In genomic region chr11:12008790-12009616, GRCh38 we compare ENCODE assay signal across 8 cellular contexts. TPM values are rescaled to one million over a fixed set of nuclear protein-coding genes. Genes with fewer than 3 reads are reported as not detected.
DNase-seq lines count a peak whose midpoint lies in the region; ATAC-seq and TF ChIP-seq lines count a peak whose summit lies in the region.

No MANE protein-coding gene starts in this region.

- H3K4me2 ChIP-seq in H9 (ENCODE audit: insufficient read depth, insufficient read length, low read length), result peak overlapping the region; percentile 86

- H3K4me1 Mint-ChIP-seq in H9, result peaks cover 23 to 27% of the 10 kb centered on the region in 2 experiments

- no peak overlapping the region for H3K4ac ChIP-seq in H9 (ENCODE audit: low read depth, low read length)

- no peak overlapping the region for H3K56ac ChIP-seq in H9 (ENCODE audit: insufficient read length, low read depth, low read length)

- H3K27ac ChIP-seq in H9 (ENCODE audit: insufficient read length, low read depth, low read length) (no peak overlapping the region), angular gyrus (ENCODE audit: low read depth, low read length) (peak overlapping the region; percentile 77)

- no peaks in the 10 kb centered on the region; the same call in 1 of the 2 replicates for H3K27me3 ChIP-seq in H9 (ENCODE audit: insufficient read depth, low read length)

- TF ChIP-seq CTCF in H9 (conservative IDR thresholded peaks at IDR 0.05), result no peak

- H3K18ac ChIP-seq in H9 (ENCODE audit: insufficient read length, low read depth, low read length), result peak overlapping the region; percentile 18

- peak overlapping the region in 2 of 3 experiments; percentile 86 to 90; a peak in 4 of 7 replicates for H3K27ac Mint-ChIP-seq in H9

- peaks cover 0 to 7% (median 0%) of the 10 kb centered on the region in 3 experiments; a peak in 1 of 7 replicates for H3K36me3 Mint-ChIP-seq in H9 (ENCODE audit: insufficient read depth in 1 of 3, low read depth in 3 of 3)

- no peak overlapping the region for H2BK120ac ChIP-seq in H9 (ENCODE audit: low read depth, low read length, poor library complexity, severe bottlenecking)

- H3K14ac ChIP-seq in H9 (ENCODE audit: insufficient read depth, low read length), result no peak overlapping the region

- peaks cover 11% of the 10 kb centered on the region for H3K23me2 ChIP-seq in H9 (ENCODE audit: insufficient read length, low read depth, low read length, poor library complexity, severe bottlenecking)

- WGBS in H9 (ENCODE audit: extremely low coverage, insufficient read length, low lambda C conversion rate), result no CpG with 5 or more reads among the region's 76 CpGs

- H3K9me3 Mint-ChIP-seq in H9, result no peaks in the 10 kb centered on the region

- peaks cover 2% of the 10 kb centered on the region; the same call in 1 of the 2 replicates for H3K4me1 ChIP-seq in H9 (ENCODE audit: insufficient read depth, low read length)

- no peak overlapping the region for H4K5ac ChIP-seq in H9 (ENCODE audit: insufficient read length, low read depth, low read length)

- H2BK15ac ChIP-seq in H9 (ENCODE audit: low read depth, low read length), result no peak overlapping the region

- no peak overlapping the region for H4K8ac ChIP-seq in H9 (replicated peaks; ENCODE audit: insufficient read length, low read depth, low read length)

- H3K4me3 Mint-ChIP-seq in H9, result peak overlapping the region; percentile 84 to 96

- DNase-seq in A172 (ENCODE audit: low spot score), result peak; percentile 64
- DNase-seq in H9, result peak; percentile 89
- DNase-seq in hypothalamus (lab: John Stamatoyannopoulos, UW), result peak in 34 of 51 donors; percentile 18 to 80 (median 54)
- DNase-seq in retina, result peak; percentile 85
- DNase-seq in NCI-H226, result no peak

- H2AFZ ChIP-seq in H9 (ENCODE audit: low read length), result no peak overlapping the region

- H3K79me2 ChIP-seq in H9 (ENCODE audit: insufficient read depth, low read length), result no peaks in the 10 kb centered on the region

- H3T11ph ChIP-seq in H9 (ENCODE audit: low read length), result no peak overlapping the region

- no peak overlapping the region for H2BK5ac ChIP-seq in H9 (ENCODE audit: insufficient read length, low read length)

- no peaks in the 10 kb centered on the region for H3K9me3 ChIP-seq in H9 (ENCODE audit: control insufficient read depth, low read depth, low read length)

- H2BK20ac ChIP-seq in H9 (ENCODE audit: low read depth, low read length, poor library complexity, severe bottlenecking), result no peak overlapping the region

- no peaks in the 10 kb centered on the region for H4K20me1 ChIP-seq in H9 (ENCODE audit: control insufficient read depth, insufficient read depth, insufficient read length)

- H2BK12ac ChIP-seq in H9 (ENCODE audit: insufficient read length, low read depth, low read length), result no peak overlapping the region

- H3K9ac ChIP-seq in H9 (ENCODE audit: extremely low read depth, insufficient read length, low read length), result no peak overlapping the region

- no peaks in the 10 kb centered on the region for H3K79me1 ChIP-seq in H9 (ENCODE audit: insufficient read depth, low read depth, low read length, poor library complexity, severe bottlenecking)

- no peak for ATAC-seq in GM21529 (IDR thresholded peaks at IDR 0.05; ENCODE audit: unreplicated experiment)
- no peak for ATAC-seq in activated CD4-positive, CD25-positive, alpha-beta regulatory T cell treated with anti-CD3 and anti-CD28 coated beads, Interleukin-2, amount 50 U/mL, for 24 hours

- H4K91ac ChIP-seq in H9 (ENCODE audit: insufficient read length, low read depth, low read length), result no peak overlapping the region

- H3K27me3 Mint-ChIP-seq in H9 (ENCODE audit: low read depth), result peaks cover 36% of the 10 kb centered on the region

- H3K23ac ChIP-seq in H9 (ENCODE audit: insufficient read length, low read depth, low read length), result no peak overlapping the region

- H2AK5ac ChIP-seq in H9 (ENCODE audit: insufficient read length, low read length), result no peak overlapping the region

RNA-seq across cellular contexts. Expression of gene DKK3, which starts 0.6 kb away (rescaled TPM):
- total RNA-seq in A172 (2014; rRNA removed; shearing (Covaris generic)), result 439 and 474 TPM in 2 replicates
- total RNA-seq in H9 (2021), result 16.2 and 17.1 TPM in 2 replicates

Comparison
In these comparisons a context has a peak if more than half of its experiments do, and no peak if none do; other contexts are left out.
1. RNA of gene DKK3, which starts 0.6 kb away (total RNA-seq): 439 to 474 TPM in A172; 16.2 to 17.1 TPM in H9; every median in the first group is over 10 times any median in the second.